13 cellular contexts compared by ENCODE assay signal in genomic region chr7:69695998-69696657, GRCh38.
A peak's percentile ranks its signal among the peaks of the same experiment; 100 is the strongest.
DNase-seq lines count a peak whose midpoint lies in the region; ATAC-seq and TF ChIP-seq lines count a peak whose summit lies in the region.
"Had no signal": no experiment of that assay in that cellular context is flagged by ENCODE, and none has a peak within 500 bp of the region (broad histone marks: within the 10 kb centered on the region; RNA-seq: fewer than 3 reads in every experiment).

No MANE protein-coding gene starts in this region.

- no peak overlapping the region for H2BK15ac ChIP-seq in neuronal stem cell (ENCODE audit: low read length)

- WGBS in neuronal stem cell (ENCODE audit: extremely low coverage in 2 of 2, insufficient read length in 2 of 2, insufficient replicate concordance in 1 of 2), 2 donors = no CpG with 5 or more reads among the region's 8 CpGs

- no peak overlapping the region for H3K4me3 ChIP-seq in coronary artery
- no peak overlapping the region for H3K4me3 ChIP-seq in neuronal stem cell (ENCODE audit: low read length in 2 of 2)

- H2AFZ ChIP-seq in neuronal stem cell (ENCODE audit: low read length) = no peak overlapping the region

- POLR2A ChIA-PET in GM10248 (lab: Yijun Ruan, JAX) = no interaction called here

- no peak overlapping the region for H3K18ac ChIP-seq in neuronal stem cell (ENCODE audit: low read length)

- H4K91ac ChIP-seq in neuronal stem cell (ENCODE audit: low read depth, low read length, poor library complexity) = no peak overlapping the region

- peaks cover under 1% of the 10 kb centered on the region for H3K79me1 ChIP-seq in neuronal stem cell (ENCODE audit: low read depth, low read length)

- no peak overlapping the region for H3K27ac ChIP-seq in coronary artery
- no peak overlapping the region for H3K27ac ChIP-seq in neuronal stem cell (replicated peaks; ENCODE audit: low read length)
- H3K27ac ChIP-seq: epithelial cell of prostate had no signal

- no peak overlapping the region for H3K9ac ChIP-seq in neuronal stem cell (ENCODE audit: low read depth, low read length, poor library complexity)

- no peak overlapping the region for H2AK5ac ChIP-seq in neuronal stem cell (ENCODE audit: low read depth, low read length)

- H2BK5ac ChIP-seq in neuronal stem cell (ENCODE audit: low read length) = no peak overlapping the region

- peaks cover 0 to 11% of the 10 kb centered on the region in 2 donors for H3K9me3 ChIP-seq in neuronal stem cell (replicated peaks in 1 of 2; ENCODE audit: control insufficient read depth in 2 of 2, insufficient read depth in 1 of 2, low read depth in 1 of 2, low read length in 2 of 2)

- peaks cover 0 to 3% of the 10 kb centered on the region in 2 donors for H3K36me3 ChIP-seq in neuronal stem cell (replicated peaks in 1 of 2; ENCODE audit: control insufficient read depth in 2 of 2, insufficient read depth in 2 of 2, low read length in 2 of 2)

- no peaks in the 10 kb centered on the region for H3K27me3 ChIP-seq in neuronal stem cell (ENCODE audit: control insufficient read depth in 3 of 3, insufficient read depth in 3 of 3, low read depth in 1 of 3, low read length in 3 of 3)

- no peak overlapping the region for H2BK12ac ChIP-seq in neuronal stem cell (ENCODE audit: low read length)

- H3K4me2 ChIP-seq in neuronal stem cell (ENCODE audit: insufficient read depth, low read length, poor library complexity, severe bottlenecking) = no peak overlapping the region

- no peak for TF ChIP-seq CTCF in GM10248 (IDR thresholded peaks at IDR 0.05; ENCODE audit: control extremely low read depth, extremely low read depth, low read depth, missing control alignments)
- no peak for TF ChIP-seq CTCF in coronary artery (IDR thresholded peaks at IDR 0.05)

- H3K14ac ChIP-seq in neuronal stem cell (ENCODE audit: low read length) = no peak overlapping the region

- no peak overlapping the region for H3K23ac ChIP-seq in neuronal stem cell (ENCODE audit: low read depth, low read length, poor library complexity)

- H2BK120ac ChIP-seq in neuronal stem cell (ENCODE audit: low read depth, low read length) = no peak overlapping the region

- H3K4me1 ChIP-seq in neuronal stem cell (ENCODE audit: control insufficient read depth in 2 of 2, insufficient read depth in 1 of 2, low read depth in 1 of 2, low read length in 2 of 2) = peaks cover 7 to 9% of the 10 kb centered on the region in 2 donors

- no peak overlapping the region for H3K4ac ChIP-seq in neuronal stem cell (ENCODE audit: low read length)

- CTCF ChIA-PET in GM10248 (lab: Yijun Ruan, JAX) = interaction anchor here (0.7 to 1.2 kb wide), 3 partner anchors 11 to 33 kb away, joined by 3 read pairs; no protein-coding TSS in a partner anchor

- ATAC-seq in GM19395 (IDR thresholded peaks at IDR 0.05; ENCODE audit: unreplicated experiment) (peak; percentile 89), HG03025 (IDR thresholded peaks at IDR 0.05; ENCODE audit: low FRiP score, unreplicated experiment) (peak; percentile 80)

- DNase-seq in GM10248 (ENCODE audit: extremely low spot score) = peak; percentile 56
- peak; percentile 65 for DNase-seq in NCI-H69 (lab: John Stamatoyannopoulos, UW)
- no peak for DNase-seq in coronary artery (ENCODE audit: low spot score)
- no peak for DNase-seq in NCI-H128 (lab: John Stamatoyannopoulos, UW; ENCODE audit: unreplicated experiment)
- no peak for DNase-seq in COLO668 (lab: John Stamatoyannopoulos, UW; ENCODE audit: unreplicated experiment)
- no peak for DNase-seq in neuronal stem cell (ENCODE audit: low spot score)
- DNase-seq: activated T-cell treated with anti-CD3 and anti-CD28 coated beads, Interleukin-2, amount 50 U/mL, for 48 hours; mammary epithelial cell; SHP77; stimulated activated CD4-positive, alpha-beta T cell treated with anti-CD3 and anti-CD28 coated beads, Interleukin-12 subunit alpha, Interleukin-12 subunit beta, amount 100 ng/mL, for 4 hours had no signal

- H4K8ac ChIP-seq in neuronal stem cell (ENCODE audit: low read depth, low read length) = no peak overlapping the region

Comparison
In these comparisons a context has a peak if more than half of its experiments do, and no peak if none do; other contexts are left out.
1. DNase-seq: peak in GM10248 (single experiment) and NCI-H69 (single experiment); none in coronary artery (single experiment), NCI-H128 (single experiment), COLO668 (single experiment) and neuronal stem cell (single experiment).